ENCODE assay signal across 8 cellular contexts in genomic region chr7:99504281-99504602, GRCh38. TPM values are rescaled to one million over a fixed set of nuclear protein-coding genes. Genes with fewer than 3 reads are reported as not detected.
A peak's percentile ranks its signal among the peaks of the same experiment; 100 is the strongest.
DNase-seq lines count a peak whose midpoint lies in the region; ATAC-seq and TF ChIP-seq lines count a peak whose summit lies in the region.

No MANE protein-coding gene starts in this region.

- H3K79me2 ChIP-seq in smooth muscle cell (ENCODE audit: low read depth): peaks cover 58% of the 10 kb centered on the region

- H3K4me3 ChIP-seq in H7 (ENCODE audit: insufficient read depth, low read depth, low read length): peak overlapping the region; percentile 84
- H3K4me3 ChIP-seq in right atrium auricular region: peak overlapping the region; percentile 71 to 83
- H3K4me3 ChIP-seq in smooth muscle cell: peak overlapping the region; percentile 96

- POLR2A ChIA-PET in activated CD4-positive, alpha-beta memory T cell treated with anti-CD3 and anti-CD28 coated beads for 36 hours (lab: Charles Lee): interaction anchor here (1.2 to 2.0 kb wide), 6 partner anchors 28 to 415 kb away, joined by 4 to 10 read pairs (median 4); partner anchors contain the start of genes ATP5MF, TRIM4 and ZNF655

- peak overlapping the region; percentile 94 for H3K4me2 ChIP-seq in smooth muscle cell

- no peak for TF ChIP-seq CTCF in C4-2B (conservative IDR thresholded peaks at IDR 0.05)
- TF ChIP-seq CTCF in right atrium auricular region (IDR thresholded peaks at IDR 0.05): no peak
- no peak for TF ChIP-seq CTCF in smooth muscle cell (IDR thresholded peaks at IDR 0.05; ENCODE audit: borderline replicate concordance, insufficient read depth, poor library complexity, severe bottlenecking)

- CTCF ChIA-PET in activated CD4-positive, alpha-beta memory T cell treated with anti-CD3 and anti-CD28 coated beads for 36 hours (lab: Charles Lee): interaction anchor here (1.2 to 1.7 kb wide), 2 partner anchors 20 to 97 kb away, joined by 3 to 4 read pairs; no protein-coding TSS in a partner anchor

- peak overlapping the region; percentile 96 for H3K4me3 Mint-ChIP-seq in activated CD4-positive, alpha-beta memory T cell treated with anti-CD3 and anti-CD28 coated beads for 36 hours

- intact Hi-C loops in activated CD4-positive, alpha-beta memory T cell treated with anti-CD3 and anti-CD28 coated beads for 36 hours (cut with micrococcal nuclease): loop anchor here (1.0 to 10.0 kb wide), 6 partner anchors 32 to 1748 kb away; partner anchors contain the start of genes COPS6, CPSF4, PTCD1 and ZNF3
- intact Hi-C loops in posterior vena cava (cut with DNase I): loop anchor here in 1 of 2 donors (2.0 kb wide), 1 partner anchor 57 kb away; no protein-coding TSS in a partner anchor

- no peaks in the 10 kb centered on the region for H3K27me3 Mint-ChIP-seq in activated CD4-positive, alpha-beta memory T cell treated with anti-CD3 and anti-CD28 coated beads for 36 hours

- peak overlapping the region; percentile 71 for H3K27ac ChIP-seq in C4-2B
- H3K27ac ChIP-seq in right atrium auricular region: peak overlapping the region; percentile 94
- H3K27ac ChIP-seq in smooth muscle cell (ENCODE audit: low read depth): peak overlapping the region; percentile 91

- WGBS in smooth muscle cell (ENCODE audit: low lambda C conversion rate): 14% methylated on average over 19 of the region's 19 CpGs

- peaks cover 16% of the 10 kb centered on the region for H4K20me1 ChIP-seq in smooth muscle cell (ENCODE audit: low read depth)

- peak; percentile 98 for DNase-seq in H7
- no peak for DNase-seq in activated CD4-positive, alpha-beta memory T cell treated with anti-CD3 and anti-CD28 coated beads for 36 hours
- no peak for DNase-seq in right atrium auricular region (ENCODE audit: low spot score)
- DNase-seq in smooth muscle cell (lab: John Stamatoyannopoulos, UW; ENCODE audit: unreplicated experiment): no peak
- no peak for DNase-seq in posterior vena cava (ENCODE audit: low spot score)

- H3F3A ChIP-seq in smooth muscle cell (ENCODE audit: low read depth): no peaks in the 10 kb centered on the region

- peaks cover 21% of the 10 kb centered on the region for H3K4me1 Mint-ChIP-seq in activated CD4-positive, alpha-beta memory T cell treated with anti-CD3 and anti-CD28 coated beads for 36 hours (ENCODE audit: low read depth)

- H2AFZ ChIP-seq in smooth muscle cell (ENCODE audit: low read depth): peak overlapping the region; percentile 97

- H3K36me3 ChIP-seq in H7 (replicated peaks; ENCODE audit: control insufficient read depth, insufficient read depth, low read length): no peaks in the 10 kb centered on the region
- no peaks in the 10 kb centered on the region for H3K36me3 ChIP-seq in right atrium auricular region
- no peaks in the 10 kb centered on the region for H3K36me3 ChIP-seq in smooth muscle cell (ENCODE audit: low read depth)

- H3K9me3 ChIP-seq in right atrium auricular region (no peaks in the 10 kb centered on the region), smooth muscle cell (replicated peaks; ENCODE audit: low read depth) (no peaks in the 10 kb centered on the region)

- H3K9ac ChIP-seq in smooth muscle cell (ENCODE audit: low read depth): peak overlapping the region; percentile 92

- H3K4me1 ChIP-seq in right atrium auricular region (peaks cover 0 to 35% of the 10 kb centered on the region in 2 donors), smooth muscle cell (ENCODE audit: low read depth) (peaks cover 12% of the 10 kb centered on the region)

- ATAC-seq in GM21723 (IDR thresholded peaks at IDR 0.05; ENCODE audit: unreplicated experiment) (no peak), HG03095 (IDR thresholded peaks at IDR 0.05; ENCODE audit: unreplicated experiment) (no peak)

- H3K9me3 Mint-ChIP-seq in activated CD4-positive, alpha-beta memory T cell treated with anti-CD3 and anti-CD28 coated beads for 36 hours: no peaks in the 10 kb centered on the region

- peaks cover 13% of the 10 kb centered on the region for H3K36me3 Mint-ChIP-seq in activated CD4-positive, alpha-beta memory T cell treated with anti-CD3 and anti-CD28 coated beads for 36 hours

- peak overlapping the region; percentile 98 for H3K27ac Mint-ChIP-seq in activated CD4-positive, alpha-beta memory T cell treated with anti-CD3 and anti-CD28 coated beads for 36 hours

- no peaks in the 10 kb centered on the region for H3K27me3 ChIP-seq in H7 (ENCODE audit: control insufficient read depth, insufficient read depth, low read length)
- no peaks in the 10 kb centered on the region for H3K27me3 ChIP-seq in right atrium auricular region
- no peaks in the 10 kb centered on the region for H3K27me3 ChIP-seq in smooth muscle cell (ENCODE audit: low read depth)

RNA-seq across cellular contexts. Expression of gene ZKSCAN5, which starts 0.2 kb away (rescaled TPM):
- 20.0 and 28.7 TPM in 2 replicates for total RNA-seq in H7 (2014; rRNA removed; shearing (Covaris generic))
- total RNA-seq in activated CD4-positive, alpha-beta memory T cell treated with anti-CD3 and anti-CD28 coated beads for 36 hours: 1 to 10 TPM; 7.6 to 7.7 TPM
- total RNA-seq in right atrium auricular region (1 to 10 TPM; 5.4 to 6.3 TPM), smooth muscle cell (16.5 and 20.2 TPM in 2 replicates), posterior vena cava (1 to 10 TPM; 5.9 to 7.0 TPM)
- polyA plus RNA-seq in smooth muscle cell: 7.6 and 8.4 TPM in 2 replicates

RNA-seq across cellular contexts. Expression of gene ZNF394, which starts 4.2 kb away (rescaled TPM):
- total RNA-seq in H7 (2014; rRNA removed; shearing (Covaris generic)): 18.4 and 20.1 TPM in 2 replicates
- total RNA-seq in activated CD4-positive, alpha-beta memory T cell treated with anti-CD3 and anti-CD28 coated beads for 36 hours: 10 to 100 TPM; 26.2 to 27.7 TPM
- total RNA-seq in right atrium auricular region (10 to 100 TPM; 10.8 to 20.2 TPM), smooth muscle cell (14.6 and 27.7 TPM in 2 replicates), posterior vena cava (10 to 100 TPM; 17.5 to 20.0 TPM)
- 13.2 and 21.2 TPM in 2 replicates for polyA plus RNA-seq in smooth muscle cell

RNA-seq across cellular contexts. Expression of gene ZNF789, which starts 31.6 kb away (rescaled TPM):
- 9.9 and 14.9 TPM in 2 replicates for total RNA-seq in H7 (2014; rRNA removed; shearing (Covaris generic))
- total RNA-seq in activated CD4-positive, alpha-beta memory T cell treated with anti-CD3 and anti-CD28 coated beads for 36 hours: 10 to 100 TPM; 14.2 to 15.6 TPM
- total RNA-seq in right atrium auricular region: 1 to 10 TPM in 1 of 2 donors, under 1 TPM in 1; 0.48 to 2.6 TPM
- total RNA-seq in smooth muscle cell: 1.6 and 2.5 TPM in 2 replicates
- polyA plus RNA-seq in smooth muscle cell: 2.2 and 4.0 TPM in 2 replicates
- total RNA-seq in posterior vena cava: 1 to 10 TPM; 8.0 to 9.8 TPM

RNA-seq across cellular contexts. Expression of gene ATP5MF, which starts 38.3 kb away (rescaled TPM):
- 668 and 694 TPM in 2 replicates for total RNA-seq in H7 (2014; rRNA removed; shearing (Covaris generic))
- total RNA-seq in activated CD4-positive, alpha-beta memory T cell treated with anti-CD3 and anti-CD28 coated beads for 36 hours: 100 to 1,000 TPM; 366 to 374 TPM
- total RNA-seq in right atrium auricular region: 1,000 to 10,000 TPM; 2,443 to 2,651 TPM
- 1,182 and 2,081 TPM in 2 replicates for total RNA-seq in smooth muscle cell
- polyA plus RNA-seq in smooth muscle cell: 698 and 730 TPM in 2 replicates
- 100 to 1,000 TPM; 143 to 200 TPM for total RNA-seq in posterior vena cava

RNA-seq across cellular contexts. Expression of gene FAM200A, which starts 47.7 kb away (rescaled TPM):
- 7.2 and 8.1 TPM in 2 replicates for total RNA-seq in H7 (2014; rRNA removed; shearing (Covaris generic))
- total RNA-seq in activated CD4-positive, alpha-beta memory T cell treated with anti-CD3 and anti-CD28 coated beads for 36 hours: 1 to 10 TPM; 4.0 to 4.8 TPM
- 1 to 10 TPM; 4.6 to 5.0 TPM for total RNA-seq in right atrium auricular region
- total RNA-seq in smooth muscle cell: 10.0 and 12.8 TPM in 2 replicates
- 5.9 and 8.1 TPM in 2 replicates for polyA plus RNA-seq in smooth muscle cell
- 1 to 10 TPM; 3.2 to 5.4 TPM for total RNA-seq in posterior vena cava
